28 cellular contexts compared by ENCODE assay signal in genomic region chr7:57344957-57345356, GRCh38.
"Had no signal": no experiment of that assay in that cellular context is flagged by ENCODE, and none has a peak within 500 bp of the region (broad histone marks: within the 10 kb centered on the region; RNA-seq: fewer than 3 reads in every experiment).

No MANE protein-coding gene starts in this region.

- H3K36me3 ChIP-seq: ascending aorta, breast epithelium, cardiac muscle cell, WERI-Rb-1 had no signal

- H3K27ac ChIP-seq: ascending aorta, breast epithelium, cardiac muscle cell, coronary artery, dorsolateral prefrontal cortex, WERI-Rb-1 had no signal

- H3K9me3 ChIP-seq: ascending aorta had no signal

- DNase-seq: activated B cell treated with CpG ODN at 0.5 μM for 24 hours; activated CD4-positive, alpha-beta T cell treated with anti-CD3 and anti-CD28 coated beads for 48 hours; activated CD4-positive, alpha-beta T cell treated with anti-CD3 and anti-CD28 coated beads, Interleukin-2, amount 50 U/mL, for 1 hour; activated CD4-positive, alpha-beta T cell treated with anti-CD3 and anti-CD28 coated beads, Interleukin-2, amount 50 U/mL, for 48 hours; activated CD8-positive, alpha-beta memory T cell treated with anti-CD3 and anti-CD28 coated beads, Interleukin-2, amount 10 ng/mL, durations not matched to agents 7 days and 5 days; activated CD8-positive, alpha-beta memory T cell treated with anti-CD3 and anti-CD28 coated beads, Interleukin-2, amount 50 U/mL, for 4 hours; activated CD8-positive, alpha-beta T cell treated with anti-CD3 and anti-CD28 coated beads for 36 hours; activated effector memory CD4-positive, alpha-beta T cell treated with anti-CD3 and anti-CD28 coated beads, Interleukin-2, amount 50 U/mL, for 16 hours; activated naive CD4-positive, alpha-beta T cell treated with anti-CD3 and anti-CD28 coated beads for 36 hours; activated naive CD8-positive, alpha-beta T cell treated with anti-CD3 and anti-CD28 coated beads for 36 hours; activated naive CD8-positive, alpha-beta T cell treated with anti-CD3 and anti-CD28 coated beads, Interleukin-2, amount 50 U/mL, for 24 hours; activated T-cell treated with anti-CD3 and anti-CD28 coated beads, Interleukin-2, amount 50 U/mL, for 1 hour; activated T-cell treated with anti-CD3 and anti-CD28 coated beads, Interleukin-2, amount 50 U/mL, for 48 hours; dorsolateral prefrontal cortex; effector memory CD4-positive, alpha-beta T cell; endodermal cell; foreskin fibroblast; glutamatergic neuron; T-helper 1 cell; T-helper 17 cell; T1000; WERI-Rb-1 had no signal

- H3K4me1 ChIP-seq: ascending aorta, breast epithelium had no signal

- ATAC-seq: activated CD4-positive, CD25-positive, alpha-beta regulatory T cell treated with anti-CD3 and anti-CD28 coated beads, Interleukin-2, amount 50 U/mL, for 24 hours; activated CD8-positive, alpha-beta memory T cell treated with anti-CD3 and anti-CD28 coated beads, Interleukin-2, amount 10 ng/mL, durations not matched to agents 7 days and 5 days; activated CD8-positive, alpha-beta T cell treated with anti-CD3 and anti-CD28 coated beads for 36 hours; activated naive CD8-positive, alpha-beta T cell treated with anti-CD3 and anti-CD28 coated beads, Interleukin-2, amount 50 U/mL, for 24 hours; esophagus mucosa; T-helper 17 cell had no signal

- H3K4me3 ChIP-seq: ascending aorta, breast epithelium, cardiac muscle cell, coronary artery, dorsolateral prefrontal cortex had no signal

- H3K27me3 ChIP-seq: ascending aorta, breast epithelium, cardiac muscle cell, dorsolateral prefrontal cortex had no signal
